In genomic region chr7:66181845-66182244, GRCh38 we compare ENCODE assay signal across 28 cellular contexts.
"Had no signal": no experiment of that assay in that cellular context is flagged by ENCODE, and none has a peak within 500 bp of the region (broad histone marks: within the 10 kb centered on the region; RNA-seq: fewer than 3 reads in every experiment).

No MANE protein-coding gene starts in this region.

- H3K4me1 Mint-ChIP-seq: immature natural killer cell; naive thymus-derived CD8-positive, alpha-beta T cell; nephron; stimulated activated effector memory CD8-positive, alpha-beta T cell treated with anti-CD3 and anti-CD28 coated beads, Interleukin-12 subunit alpha, Interleukin-12 subunit beta, amount 100 ng/mL, for 72 hours; stimulated activated naive CD8-positive, alpha-beta T cell treated with anti-CD3 and anti-CD28 coated beads, Interleukin-15, amount 100 ng/mL, for 72 hours had no signal

- H3K36me3 ChIP-seq: left lung, lower lobe of right lung, pancreas, prostate gland, sigmoid colon, spleen, tibial nerve, upper lobe of left lung had no signal

- FAIRE-seq: islet of Langerhans, kidney, pancreas, small intestine had no signal

- H3K9me3 ChIP-seq: lower lobe of right lung, pancreas, prostate gland, upper lobe of left lung had no signal

- H3K4me3 ChIP-seq: left lung, lower lobe of right lung, pancreas, prostate gland, sigmoid colon, spleen, tibial nerve, upper lobe of left lung had no signal

- H3K4me3 Mint-ChIP-seq: immature natural killer cell; naive thymus-derived CD8-positive, alpha-beta T cell; nephron; neural crest cell; stimulated activated effector memory CD8-positive, alpha-beta T cell treated with anti-CD3 and anti-CD28 coated beads, Interleukin-12 subunit alpha, Interleukin-12 subunit beta, amount 100 ng/mL, for 72 hours; stimulated activated naive CD8-positive, alpha-beta T cell treated with anti-CD3 and anti-CD28 coated beads, Interleukin-15, amount 100 ng/mL, for 72 hours had no signal

- H3K9me3 Mint-ChIP-seq: immature natural killer cell; stimulated activated effector memory CD8-positive, alpha-beta T cell treated with anti-CD3 and anti-CD28 coated beads, Interleukin-12 subunit alpha, Interleukin-12 subunit beta, amount 100 ng/mL, for 72 hours; stimulated activated naive CD8-positive, alpha-beta T cell treated with anti-CD3 and anti-CD28 coated beads, Interleukin-15, amount 100 ng/mL, for 72 hours had no signal

- DNase-seq: hypothalamus; immature natural killer cell; kidney; left colon; left lung; lower lobe of right lung; mammary epithelial cell; mesenchymal stem cell; naive thymus-derived CD8-positive, alpha-beta T cell; nucleus accumbens; pancreas; posterior cingulate gyrus; retina; right cardiac atrium; sigmoid colon; small intestine; spleen; stimulated activated CD4-positive, alpha-beta T cell treated with anti-CD3 and anti-CD28 coated beads, Interleukin-4, amount 100 ng/mL, for 24 hours; stimulated activated naive CD4-positive, alpha-beta T cell treated with Interleukin-2 at 50 U/mL for 16 hours; stimulated activated naive CD8-positive, alpha-beta T cell treated with anti-CD3 and anti-CD28 coated beads, Interleukin-15, amount 100 ng/mL, for 72 hours; substantia nigra; upper lobe of left lung had no signal

- ATAC-seq: left colon; left lung; naive thymus-derived CD8-positive, alpha-beta T cell; pancreas; right cardiac atrium; stimulated activated effector memory CD8-positive, alpha-beta T cell treated with anti-CD3 and anti-CD28 coated beads, Interleukin-12 subunit alpha, Interleukin-12 subunit beta, amount 100 ng/mL, for 72 hours; stimulated activated naive CD8-positive, alpha-beta T cell treated with anti-CD3 and anti-CD28 coated beads, Interleukin-15, amount 100 ng/mL, for 72 hours had no signal

- H3K27ac Mint-ChIP-seq: immature natural killer cell; nephron; stimulated activated effector memory CD8-positive, alpha-beta T cell treated with anti-CD3 and anti-CD28 coated beads, Interleukin-12 subunit alpha, Interleukin-12 subunit beta, amount 100 ng/mL, for 72 hours; stimulated activated naive CD8-positive, alpha-beta T cell treated with anti-CD3 and anti-CD28 coated beads, Interleukin-15, amount 100 ng/mL, for 72 hours had no signal

- H3K36me3 Mint-ChIP-seq: stimulated activated effector memory CD8-positive, alpha-beta T cell treated with anti-CD3 and anti-CD28 coated beads, Interleukin-12 subunit alpha, Interleukin-12 subunit beta, amount 100 ng/mL, for 72 hours had no signal

- H3K4me1 ChIP-seq: lower lobe of right lung, pancreas, prostate gland, sigmoid colon, tibial nerve had no signal

- H3K27ac ChIP-seq: lower lobe of right lung, pancreas, prostate gland, sigmoid colon, spleen, tibial nerve had no signal

- H3K27me3 Mint-ChIP-seq: naive thymus-derived CD8-positive, alpha-beta T cell; stimulated activated naive CD8-positive, alpha-beta T cell treated with anti-CD3 and anti-CD28 coated beads, Interleukin-15, amount 100 ng/mL, for 72 hours had no signal

- H3K27me3 ChIP-seq: left lung, pancreas, sigmoid colon, spleen, tibial nerve, upper lobe of left lung had no signal
